Comparison of ENCODE assay signal across 22 cellular contexts in genomic region chr3:99176169-99176964, GRCh38.
"Had no signal": no experiment of that assay in that cellular context is flagged by ENCODE, and none has a peak within 500 bp of the region (broad histone marks: within the 10 kb centered on the region; RNA-seq: fewer than 3 reads in every experiment).

No MANE protein-coding gene starts in this region.

- H3K4me1 ChIP-seq: neural progenitor cell, thyroid gland had no signal

- ATAC-seq: activated CD8-positive, alpha-beta memory T cell treated with anti-CD3 and anti-CD28 coated beads, Interleukin-2, amount 10 ng/mL, durations not matched to agents 7 days and 5 days; left ventricle myocardium superior; naive thymus-derived CD8-positive, alpha-beta T cell; stimulated activated naive CD8-positive, alpha-beta T cell treated with anti-CD3 and anti-CD28 coated beads, Interleukin-15, Interleukin-2, amounts not matched to agents 100 U/mL and 50 U/mL, for 24 hours had no signal

- H3K9me3 ChIP-seq: thyroid gland had no signal

- DNase-seq: activated CD4-positive, alpha-beta memory T cell treated with anti-CD3 and anti-CD28 coated beads for 36 hours; activated CD4-positive, alpha-beta T cell treated with anti-CD3 and anti-CD28 coated beads for 48 hours; activated CD8-positive, alpha-beta memory T cell treated with anti-CD3 and anti-CD28 coated beads, Interleukin-2, amount 10 ng/mL, durations not matched to agents 7 days and 5 days; activated gamma-delta T cell treated with Interleukin-2 at 50 U/mL for 16 hours; activated T-cell treated with anti-CD3 and anti-CD28 coated beads for 4 hours; aorta; effector CD4-positive, alpha-beta T cell; erythroblast; foreskin melanocyte; glutamatergic neuron; immature natural killer cell; kidney glomerular epithelial cell; left ventricle myocardium superior; mammary epithelial cell; naive thymus-derived CD8-positive, alpha-beta T cell; stimulated activated CD4-positive, alpha-beta T cell treated with anti-CD3 and anti-CD28 coated beads, Interleukin-12 subunit alpha, Interleukin-12 subunit beta, amount 100 ng/mL, for 4 hours; stimulated activated CD4-positive, alpha-beta T cell treated with anti-CD3 and anti-CD28 coated beads, Interleukin-4, amount 100 ng/mL, for 4 hours; stimulated activated naive CD8-positive, alpha-beta T cell treated with anti-CD3 and anti-CD28 coated beads, Interleukin-15, Interleukin-2, amounts not matched to agents 100 U/mL and 50 U/mL, for 24 hours; T-helper 2 cell; thyroid gland had no signal

- H3K27me3 ChIP-seq: hepatocyte, neural progenitor cell, thyroid gland had no signal

- H3K4me2 ChIP-seq: hepatocyte, neural progenitor cell had no signal

- H2AFZ ChIP-seq: hepatocyte, neural progenitor cell had no signal

- H3K79me2 ChIP-seq: hepatocyte had no signal

- H3K36me3 ChIP-seq: neural progenitor cell, thyroid gland had no signal

- H3K9ac ChIP-seq: neural progenitor cell had no signal

- H3K27ac ChIP-seq: hepatocyte, neural progenitor cell, thyroid gland had no signal

- H3K4me3 ChIP-seq: hepatocyte, neural progenitor cell, thyroid gland had no signal
